ENCODE assay signal across 22 cellular contexts in the genomic region with DNA sequence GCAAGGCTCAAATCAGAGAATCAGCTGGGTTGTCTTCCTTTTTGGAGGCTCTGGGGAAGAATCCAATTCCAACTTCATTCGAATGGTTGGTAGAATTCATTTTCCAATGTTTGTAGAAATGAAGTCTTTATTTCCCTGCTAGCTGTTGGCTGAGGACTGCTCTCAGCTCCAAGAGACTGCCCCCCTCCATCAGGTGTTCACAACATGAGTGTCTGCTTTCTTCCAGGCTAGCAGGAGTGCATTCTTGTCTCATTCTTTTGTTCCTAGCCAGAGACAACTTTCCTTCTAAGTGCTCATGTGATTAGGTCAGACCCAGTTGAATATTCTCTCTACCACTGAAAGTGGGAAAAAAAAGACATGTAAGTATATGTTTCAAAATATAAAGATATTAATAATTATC.
"Had no signal": no experiment of that assay in that cellular context is flagged by ENCODE, and none has a peak within 500 bp of the region (broad histone marks: within the 10 kb centered on the region; RNA-seq: fewer than 3 reads in every experiment).

No MANE protein-coding gene starts in this region.

- H3K4me3 ChIP-seq: PC-9 had no signal

- H2AFZ ChIP-seq: PC-9 had no signal

- H3K27ac ChIP-seq: KMS-11, PC-9 had no signal

- ATAC-seq: activated CD4-positive, alpha-beta T cell treated with anti-CD3 and anti-CD28 coated beads for 36 hours; activated T-helper 17 cell treated with anti-CD3 and anti-CD28 coated beads, Interleukin-2, amount 50 U/mL, for 72 hours; T-helper 17 cell had no signal

- H3K9ac ChIP-seq: KMS-11 had no signal

- H3K4me2 ChIP-seq: KMS-11, PC-9 had no signal

- DNase-seq: activated CD4-positive, alpha-beta memory T cell treated with anti-CD3 and anti-CD28 coated beads, Interleukin-2, amount 10 ng/mL, durations not matched to agents 7 days and 5 days; activated CD4-positive, alpha-beta T cell treated with anti-CD3 and anti-CD28 coated beads for 36 hours; activated CD4-positive, alpha-beta T cell treated with anti-CD3 and anti-CD28 coated beads, Interleukin-2, amount 50 U/mL, for 1 hour; activated gamma-delta T cell; activated naive CD4-positive, alpha-beta T cell treated with anti-CD3 and anti-CD28 coated beads for 36 hours; activated T-cell treated with anti-CD3 and anti-CD28 coated beads for 4 hours; activated T-cell treated with anti-CD3 and anti-CD28 coated beads, Interleukin-2, amount 50 U/mL, for 48 hours; amygdala; NCI-H1092; NCI-H1417; NCI-H1694; NCI-H2029; NCI-H2107; NCI-H510A treated with DMSO at 0.1 percent for 48 hours; NCI-H69; NK-92 treated with Interleukin-12 subunit alpha and Interleukin-12 subunit beta, amount 100 ng/mL, for 24 hours; PC-9; SHP77 treated with DMSO at 0.1 percent for 48 hours; T-helper 17 cell; T-helper 9 cell had no signal
